ENCODE assay signal across 1 cellular context in genomic region chr16:21599994-21600773, GRCh38.
A peak's percentile ranks its signal among the peaks of the same experiment; 100 is the strongest.
TF ChIP-seq lines count a peak whose summit lies in the region.

No MANE protein-coding gene starts in this region.

TF ChIP-seq in HepG2, 621 proteins besides CTCF, POLR2A, EP300 and RAD21 (continued from another document and continues in another):
- TF ChIP-seq ZNF646 (CRISPR knock-in tag; IDR thresholded peaks at IDR 0.05) (0 out of 2 replicates have a peak, but pooled peaks have one; percentile 59), ETV5 (CRISPR knock-in tag; IDR thresholded peaks at IDR 0.05; ENCODE audit: borderline replicate concordance) (0 out of 2 replicates have a peak, but pooled peaks have one; percentile 18), ZXDC (CRISPR knock-in tag; IDR thresholded peaks at IDR 0.05) (peak; percentile 31), JDP2 (CRISPR knock-in tag; IDR thresholded peaks at IDR 0.05; ENCODE audit: borderline replicate concordance) (no peak), ZSCAN20 (CRISPR knock-in tag; IDR thresholded peaks at IDR 0.05; ENCODE audit: borderline replicate concordance) (peak; percentile 41; the same call in 1 of the 2 replicates), ZNF460 (CRISPR knock-in tag; IDR thresholded peaks at IDR 0.05; ENCODE audit: borderline replicate concordance) (no peak), HMG20B (CRISPR knock-in tag; conservative IDR thresholded peaks at IDR 0.05) (peak; percentile 68; the same call in 1 of the 2 replicates), ZNF790 (CRISPR knock-in tag; IDR thresholded peaks at IDR 0.05; ENCODE audit: borderline replicate concordance) (no peak), AHDC1 (CRISPR knock-in tag; IDR thresholded peaks at IDR 0.05; ENCODE audit: borderline replicate concordance) (no peak), ZNF703 (CRISPR knock-in tag; IDR thresholded peaks at IDR 0.05; ENCODE audit: borderline replicate concordance) (no peak), CREM (IDR thresholded peaks at IDR 0.05) (no peak; the same call in 1 of the 2 replicates), CREM (CRISPR knock-in tag; IDR thresholded peaks at IDR 0.05) (no peak), CREB3 (CRISPR knock-in tag; IDR thresholded peaks at IDR 0.05) (no peak; the same call in 1 of the 2 replicates), ATF4 (CRISPR knock-in tag; IDR thresholded peaks at IDR 0.05) (no peak), ZNF333 (CRISPR knock-in tag; IDR thresholded peaks at IDR 0.05; ENCODE audit: borderline replicate concordance) (no peak; the same call in 1 of the 2 replicates), HMG20A (CRISPR knock-in tag; IDR thresholded peaks at IDR 0.05; ENCODE audit: borderline replicate concordance) (no peak), ZNF747 (CRISPR knock-in tag; IDR thresholded peaks at IDR 0.05; ENCODE audit: borderline replicate concordance) (no peak), FIP1L1 (IDR thresholded peaks at IDR 0.05; ENCODE audit: borderline replicate concordance, insufficient read depth, low read depth, low read length) (no peak), ZNF550 (CRISPR knock-in tag; IDR thresholded peaks at IDR 0.05; ENCODE audit: borderline replicate concordance) (no peak), CBX1 (IDR thresholded peaks at IDR 0.05; ENCODE audit: low read depth) (no peak), DNMT3B (CRISPR knock-in tag; conservative IDR thresholded peaks at IDR 0.05) (0 out of 2 replicates have a peak, but pooled peaks have one; percentile 45), GPN1 (CRISPR knock-in tag; IDR thresholded peaks at IDR 0.05; ENCODE audit: borderline replicate concordance) (no peak), REPIN1 (CRISPR knock-in tag; IDR thresholded peaks at IDR 0.05; ENCODE audit: borderline replicate concordance, low read depth) (no peak), KDM5A (IDR thresholded peaks at IDR 0.05; ENCODE audit: borderline replicate concordance, low read length) (no peak; the same call in 1 of the 2 replicates), ZMYM3 (CRISPR knock-in tag; IDR thresholded peaks at IDR 0.05) (0 out of 2 replicates have a peak, but pooled peaks have one; percentile 18), GLI4 (CRISPR knock-in tag; IDR thresholded peaks at IDR 0.05; ENCODE audit: borderline replicate concordance) (no peak), ZNF577 (CRISPR knock-in tag; IDR thresholded peaks at IDR 0.05; ENCODE audit: borderline replicate concordance, low read depth) (no peak), SMC3 (IDR thresholded peaks at IDR 0.05; ENCODE audit: low read length) (no peak), SNAPC5 (CRISPR knock-in tag; IDR thresholded peaks at IDR 0.05; ENCODE audit: borderline replicate concordance) (no peak; the same call in 1 of the 2 replicates), RXRA (CRISPR knock-in tag; IDR thresholded peaks at IDR 0.05) (no peak), MEIS1 (CRISPR knock-in tag; IDR thresholded peaks at IDR 0.05; ENCODE audit: borderline replicate concordance) (peak; percentile 88; the same call in 1 of the 2 replicates), ZNF792 (CRISPR knock-in tag; IDR thresholded peaks at IDR 0.05) (0 out of 2 replicates have a peak, but pooled peaks have one; percentile 16), TFAP4 (IDR thresholded peaks at IDR 0.05; ENCODE audit: borderline replicate concordance, low read depth) (no peak), MIXL1 (CRISPR knock-in tag; IDR thresholded peaks at IDR 0.05) (no peak; the same call in 1 of the 2 replicates), EZH2 (conservative IDR thresholded peaks at IDR 0.05; ENCODE audit: low read depth, low read length) (no peak), NBN (conservative IDR thresholded peaks at IDR 0.05) (no peak), ISL2 (CRISPR knock-in tag; IDR thresholded peaks at IDR 0.05) (no peak), NFE2 (CRISPR knock-in tag; IDR thresholded peaks at IDR 0.05) (no peak), ZNF788 (CRISPR knock-in tag; IDR thresholded peaks at IDR 0.05; ENCODE audit: borderline replicate concordance) (0 out of 2 replicates have a peak, but pooled peaks have one; percentile 26), SRSF1 (optimal IDR thresholded peaks at IDR 0.05; ENCODE audit: low read depth, low read length) (no peak), ZNF136 (CRISPR knock-in tag; IDR thresholded peaks at IDR 0.05; ENCODE audit: low read depth) (no peak), TCF7L2 (IDR thresholded peaks at IDR 0.05; ENCODE audit: low read depth, low read length) (no peak), THAP11 (CRISPR knock-in tag; IDR thresholded peaks at IDR 0.05) (0 out of 2 replicates have a peak, but pooled peaks have one; percentile 25), ZNF446 (CRISPR knock-in tag; IDR thresholded peaks at IDR 0.05) (no peak), NR2F1 (CRISPR knock-in tag; IDR thresholded peaks at IDR 0.05) (no peak), DPF2 (CRISPR knock-in tag; IDR thresholded peaks at IDR 0.05; ENCODE audit: borderline replicate concordance, low read depth) (no peak), ZNF879 (CRISPR knock-in tag; IDR thresholded peaks at IDR 0.05) (no peak)
